2 cellular contexts compared by ENCODE assay signal in genomic region chr9:123391233-123391632, GRCh38.
TF ChIP-seq lines count a peak whose summit lies in the region.

No MANE protein-coding gene starts in this region.

TF ChIP-seq in HepG2, 621 proteins besides CTCF, POLR2A, EP300 and RAD21:
- TF ChIP-seq MEIS1 (CRISPR knock-in tag; IDR thresholded peaks at IDR 0.05; ENCODE audit: borderline replicate concordance) (no peak), HOMEZ (CRISPR knock-in tag; IDR thresholded peaks at IDR 0.05; ENCODE audit: low read depth) (no peak), MXD3 (CRISPR knock-in tag; IDR thresholded peaks at IDR 0.05) (no peak), ZBTB26 (CRISPR knock-in tag; IDR thresholded peaks at IDR 0.05; ENCODE audit: borderline replicate concordance) (no peak), ZNF574 (CRISPR knock-in tag; IDR thresholded peaks at IDR 0.05) (no peak), ZNF768 (CRISPR knock-in tag; IDR thresholded peaks at IDR 0.05) (peak; percentile 79; the same call in 1 of the 2 replicates)
TF ChIP-seq in HepG2: peak in this region for 1.

TF ChIP-seq in H1, 55 proteins besides CTCF, POLR2A, EP300 and RAD21:
- TF ChIP-seq HDAC6 (IDR thresholded peaks at IDR 0.05; ENCODE audit: low read depth, low read length) (no peak), SUZ12 (IDR thresholded peaks at IDR 0.05; ENCODE audit: low read length) (no peak), POLR2AphosphoS5 (IDR thresholded peaks at IDR 0.05; ENCODE audit: low read depth, low read length) (no peak), HDAC2 (IDR thresholded peaks at IDR 0.05; ENCODE audit: borderline replicate concordance in 1 of 2, low read depth in 2 of 2, low read length in 2 of 2) (peak in 1 of 2 experiments; percentile 51; a peak in 1 of 4 replicates), USF2 (IDR thresholded peaks at IDR 0.05; ENCODE audit: low read length) (no peak), RFX5 (IDR thresholded peaks at IDR 0.05; ENCODE audit: borderline replicate concordance, low read depth, low read length) (no peak), RBBP5 (IDR thresholded peaks at IDR 0.05; ENCODE audit: borderline replicate concordance, low read depth, low read length) (no peak), JUND (IDR thresholded peaks at IDR 0.05; ENCODE audit: low read length) (no peak), KDM1A (IDR thresholded peaks at IDR 0.05; ENCODE audit: borderline replicate concordance, low read length) (peak; percentile 86; the same call in 1 of the 2 replicates), ATF2 (IDR thresholded peaks at IDR 0.05; ENCODE audit: low read length) (no peak), ASH2L (IDR thresholded peaks at IDR 0.05; ENCODE audit: low read length) (no peak), SP1 (IDR thresholded peaks at IDR 0.05; ENCODE audit: low read depth, low read length) (no peak), ZNF274 (IDR thresholded peaks at IDR 0.05; ENCODE audit: borderline replicate concordance, extremely low read depth, low read length) (no peak)
TF ChIP-seq in H1: peak in this region for 2.
